In genomic region chr20:56501116-56501515, GRCh38 we compare ENCODE assay signal across 2 cellular contexts.
TF ChIP-seq lines count a peak whose summit lies in the region.

No MANE protein-coding gene starts in this region.

TF ChIP-seq in HepG2, 621 proteins besides CTCF, POLR2A, EP300 and RAD21:
- no peak for TF ChIP-seq MATR3 (CRISPR knock-in tag; IDR thresholded peaks at IDR 0.05)
- no peak for TF ChIP-seq NR1H2 (CRISPR knock-in tag; IDR thresholded peaks at IDR 0.05; ENCODE audit: borderline replicate concordance, low read depth)
- no peak for TF ChIP-seq GATAD1 (CRISPR knock-in tag; IDR thresholded peaks at IDR 0.05)
- no peak for TF ChIP-seq ZNF629 (CRISPR knock-in tag; conservative IDR thresholded peaks at IDR 0.05)
- TF ChIP-seq MAFK (conservative IDR thresholded peaks at IDR 0.05 in 1 of 2, IDR thresholded peaks at IDR 0.05 in 1 of 2; ENCODE audit: low read length in 2 of 2) = peak; percentile 56 to 68; a peak in 3 of 4 replicates
- TF ChIP-seq PREB (CRISPR knock-in tag; IDR thresholded peaks at IDR 0.05) = no peak
- TF ChIP-seq IKZF1 (IDR thresholded peaks at IDR 0.05) = no peak
- no peak for TF ChIP-seq PHF21A (CRISPR knock-in tag; IDR thresholded peaks at IDR 0.05)
- no peak for TF ChIP-seq ZNF503 (CRISPR knock-in tag; IDR thresholded peaks at IDR 0.05)
- no peak for TF ChIP-seq SYNCRIP (IDR thresholded peaks at IDR 0.05; ENCODE audit: insufficient read depth, low read depth, low read length)
- no peak for TF ChIP-seq BCL6 (CRISPR knock-in tag; IDR thresholded peaks at IDR 0.05)
- no peak for TF ChIP-seq ETV6 (CRISPR knock-in tag; conservative IDR thresholded peaks at IDR 0.05)
- no peak for TF ChIP-seq ZNF878 (CRISPR knock-in tag; IDR thresholded peaks at IDR 0.05)
- no peak for TF ChIP-seq LCORL (IDR thresholded peaks at IDR 0.05)
- TF ChIP-seq LCORL (CRISPR knock-in tag; IDR thresholded peaks at IDR 0.05) = no peak
- peak; percentile 58; the same call in 1 of the 2 replicates for TF ChIP-seq MAFF (IDR thresholded peaks at IDR 0.05; ENCODE audit: low read depth, low read length)

TF ChIP-seq in K562, 482 proteins besides CTCF, POLR2A, EP300 and RAD21:
- TF ChIP-seq C11orf30 (IDR thresholded peaks at IDR 0.05; ENCODE audit: low read depth) = peak; percentile 48
- no peak for TF ChIP-seq SIN3B (IDR thresholded peaks at IDR 0.05; ENCODE audit: low read depth)
- no peak for TF ChIP-seq TRIM28 (IDR thresholded peaks at IDR 0.05)
- 0 out of 2 replicates have a peak, but pooled peaks have one; percentile 37 for TF ChIP-seq MAFG (tag; conservative IDR thresholded peaks at IDR 0.05)
- TF ChIP-seq ZNF316 (IDR thresholded peaks at IDR 0.05) = peak; percentile 76
- TF ChIP-seq ELF4 (CRISPR knock-in tag; IDR thresholded peaks at IDR 0.05) = no peak
